In genomic region chr2:25981596-25982272, GRCh38 we compare ENCODE assay signal across 8 cellular contexts. TPM values are rescaled to one million over a fixed set of nuclear protein-coding genes. Genes with fewer than 3 reads are reported as not detected.
DNase-seq lines count a peak whose midpoint lies in the region; ATAC-seq and TF ChIP-seq lines count a peak whose summit lies in the region.

No MANE protein-coding gene starts in this region.

- H3K4me1 ChIP-seq in Caco-2, result peaks cover 27% of the 10 kb centered on the region
- peaks cover 9% of the 10 kb centered on the region for H3K4me1 ChIP-seq in OCI-LY1 (ENCODE audit: insufficient read depth, low read length, severe bottlenecking)
- peaks cover 0 to 11% of the 10 kb centered on the region in 2 donors for H3K4me1 ChIP-seq in duodenal mucosa (ENCODE audit: control insufficient read depth in 1 of 2, insufficient read depth in 2 of 2, low read length in 2 of 2)

- no peaks in the 10 kb centered on the region for H3K9me2 ChIP-seq in OCI-LY1 (ENCODE audit: low read depth, low read length)

- H3K9me3 ChIP-seq in Caco-2 (no peaks in the 10 kb centered on the region), OCI-LY1 (ENCODE audit: low read length) (no peaks in the 10 kb centered on the region), duodenal mucosa (ENCODE audit: control insufficient read depth in 1 of 2, low read length in 2 of 2) (no peaks in the 10 kb centered on the region)

- no peak overlapping the region for H3K27ac Mint-ChIP-seq in Caco-2 (ENCODE audit: unreplicated experiment)
- peak overlapping the region; percentile 53 for H3K27ac Mint-ChIP-seq in mesothelial cell of epicardium
- peak overlapping the region; percentile 62 for H3K27ac Mint-ChIP-seq in type B pancreatic cell

- H3K79me2 ChIP-seq in OCI-LY1 (ENCODE audit: insufficient read depth, low read length), result no peaks in the 10 kb centered on the region

- H3K9ac ChIP-seq in OCI-LY1 (ENCODE audit: low read length) (peak overlapping the region; percentile 73), duodenal mucosa (ENCODE audit: low read depth in 1 of 2, low read length in 2 of 2) (peak overlapping the region; percentile 13 to 54)

- CTCF ChIA-PET in Caco-2 (lab: Charles Lee), result interaction anchor here (0.6 to 1.3 kb wide), 5 partner anchors 10 to 130 kb away, joined by 3 to 8 read pairs (median 5); no protein-coding TSS in a partner anchor

- no peaks in the 10 kb centered on the region for H4K20me1 ChIP-seq in OCI-LY1 (ENCODE audit: insufficient read depth, low read length)

- H3K4me3 Mint-ChIP-seq in Caco-2 (ENCODE audit: unreplicated experiment) (peak overlapping the region; percentile 68), mesothelial cell of epicardium (peak overlapping the region; percentile 87), type B pancreatic cell (peak overlapping the region; percentile 90)

- intact Hi-C loops in Caco-2 (cut with micrococcal nuclease; ENCODE audit: unreplicated experiment), result no loop called here

- no peaks in the 10 kb centered on the region for H3F3A ChIP-seq in OCI-LY1 (ENCODE audit: insufficient read depth, low read length)

- ATAC-seq in GM21447 (IDR thresholded peaks at IDR 0.05; ENCODE audit: unreplicated experiment), result peak; percentile 30
- ATAC-seq in HG03520 (IDR thresholded peaks at IDR 0.05; ENCODE audit: unreplicated experiment), result no peak

- no peak overlapping the region for H3K27ac ChIP-seq in OCI-LY1 (ENCODE audit: low read depth, low read length, poor library complexity, severe bottlenecking)
- H3K27ac ChIP-seq in duodenal mucosa (ENCODE audit: low read depth, low read length), result no peak overlapping the region

- H3K36me3 ChIP-seq in Caco-2 (ENCODE audit: control insufficient read depth, insufficient read depth, low read length) (no peaks in the 10 kb centered on the region), OCI-LY1 (ENCODE audit: insufficient read depth, low read length) (no peaks in the 10 kb centered on the region), duodenal mucosa (ENCODE audit: control insufficient read depth in 1 of 2, insufficient read depth in 2 of 2, low read length in 2 of 2) (no peaks in the 10 kb centered on the region)

- H3K36me3 Mint-ChIP-seq in Caco-2 (ENCODE audit: insufficient read depth, unreplicated experiment), result no peaks in the 10 kb centered on the region
- peaks cover under 1% of the 10 kb centered on the region for H3K36me3 Mint-ChIP-seq in mesothelial cell of epicardium
- H3K36me3 Mint-ChIP-seq in type B pancreatic cell, result peaks cover 16% of the 10 kb centered on the region

- POLR2A ChIA-PET in Caco-2 (lab: Charles Lee), result interaction anchor here (0.6 to 1.0 kb wide), 2 partner anchors 51 to 103 kb away, joined by 4 to 9 read pairs; no protein-coding TSS in a partner anchor

- TF ChIP-seq CTCF in Caco-2 (IDR thresholded peaks at IDR 0.05; ENCODE audit: insufficient read depth in 1 of 2, low read depth in 1 of 2, low read length in 1 of 2, severe bottlenecking in 1 of 2, unreplicated experiment in 1 of 2) (no peak), OCI-LY1 (IDR thresholded peaks at IDR 0.05; ENCODE audit: low read length) (no peak), mesothelial cell of epicardium (IDR thresholded peaks at IDR 0.05; ENCODE audit: unreplicated experiment) (no peak), type B pancreatic cell (conservative IDR thresholded peaks at IDR 0.05) (no peak)

- H2AFZ ChIP-seq in OCI-LY1 (ENCODE audit: low read length), result peak overlapping the region; percentile 35; the same call in 1 of the 2 replicates

- H3K4me2 ChIP-seq in OCI-LY1 (ENCODE audit: low read length), result peak overlapping the region; percentile 92

- H3K4me3 ChIP-seq in Caco-2 (ENCODE audit: low read depth, low read length) (peak overlapping the region; percentile 81), OCI-LY1 (ENCODE audit: low read depth, low read length, poor library complexity, severe bottlenecking) (peak overlapping the region; percentile 80), duodenal mucosa (ENCODE audit: low read depth in 1 of 2, low read length in 2 of 2) (peak overlapping the region; percentile 72 to 76)

- no peaks in the 10 kb centered on the region for H3K27me3 Mint-ChIP-seq in Caco-2 (ENCODE audit: insufficient read depth, unreplicated experiment)
- H3K27me3 Mint-ChIP-seq in mesothelial cell of epicardium (ENCODE audit: low read depth), result no peaks in the 10 kb centered on the region
- H3K27me3 Mint-ChIP-seq in type B pancreatic cell, result no peaks in the 10 kb centered on the region

- BruUV-seq in Caco-2 (replicated peaks; lab: Mats Ljungman, UMichigan), result TSS peak; percentile 34

- H3K27me3 ChIP-seq in Caco-2 (replicated peaks; ENCODE audit: control insufficient read depth, insufficient read depth, low read length) (no peaks in the 10 kb centered on the region), OCI-LY1 (ENCODE audit: insufficient read depth, low read length) (no peaks in the 10 kb centered on the region; the same call in 1 of the 2 replicates), duodenal mucosa (ENCODE audit: control insufficient read depth in 1 of 2, insufficient read depth in 2 of 2, low read length in 2 of 2) (no peaks in the 10 kb centered on the region)

- DNase-seq in Caco-2 (peak in 1 of 2 experiments; percentile 52), mesothelial cell of epicardium (ENCODE audit: low spot score in 2 of 2, unreplicated experiment in 2 of 2) (peak in 1 of 2 experiments; percentile 61), type B pancreatic cell (ENCODE audit: extremely low spot score, unreplicated experiment) (no peak)
- no peak for DNase-seq in activated effector memory CD4-positive, alpha-beta T cell treated with Interleukin-2 at 50 U/mL for 16 hours

- H3K4me1 Mint-ChIP-seq in Caco-2 (ENCODE audit: low read depth, unreplicated experiment), result peaks cover 25% of the 10 kb centered on the region
- peaks cover 49% of the 10 kb centered on the region for H3K4me1 Mint-ChIP-seq in mesothelial cell of epicardium
- H3K4me1 Mint-ChIP-seq in type B pancreatic cell (ENCODE audit: unreplicated experiment), result peaks cover 37% of the 10 kb centered on the region

- H3K9me3 Mint-ChIP-seq in Caco-2 (ENCODE audit: unreplicated experiment) (no peaks in the 10 kb centered on the region), mesothelial cell of epicardium (no peaks in the 10 kb centered on the region), type B pancreatic cell (no peaks in the 10 kb centered on the region)

RNA-seq across cellular contexts. Expression of gene KIF3C, which starts 0.6 kb away (rescaled TPM):
- total RNA-seq in Caco-2 (2022) (7.1 and 9.2 TPM in 2 replicates), mesothelial cell of epicardium (31.9 to 39.5 TPM (median 39.5 TPM) in 3 replicates), type B pancreatic cell (ENCODE audit: low replicate concordance) (15.4 and 25.5 TPM in 2 replicates)

RNA-seq across cellular contexts. Expression of gene RAB10, which starts 52.1 kb away (rescaled TPM):
- 203 and 213 TPM in 2 replicates for total RNA-seq in Caco-2 (2022)
- 86.5 to 90.6 TPM (median 90.2 TPM) in 3 replicates for total RNA-seq in mesothelial cell of epicardium
- total RNA-seq in type B pancreatic cell (ENCODE audit: low replicate concordance), result 143 and 186 TPM in 2 replicates
